ENCODE assay signal across 1 cellular context in genomic region chr2:54497738-54498680, GRCh38.
A peak's percentile ranks its signal among the peaks of the same experiment; 100 is the strongest.
TF ChIP-seq lines count a peak whose summit lies in the region.

No MANE protein-coding gene starts in this region.

TF ChIP-seq in HepG2, 621 proteins besides CTCF, POLR2A, EP300 and RAD21 (continued from another document and continues in another):
- TF ChIP-seq, protein P1, sequence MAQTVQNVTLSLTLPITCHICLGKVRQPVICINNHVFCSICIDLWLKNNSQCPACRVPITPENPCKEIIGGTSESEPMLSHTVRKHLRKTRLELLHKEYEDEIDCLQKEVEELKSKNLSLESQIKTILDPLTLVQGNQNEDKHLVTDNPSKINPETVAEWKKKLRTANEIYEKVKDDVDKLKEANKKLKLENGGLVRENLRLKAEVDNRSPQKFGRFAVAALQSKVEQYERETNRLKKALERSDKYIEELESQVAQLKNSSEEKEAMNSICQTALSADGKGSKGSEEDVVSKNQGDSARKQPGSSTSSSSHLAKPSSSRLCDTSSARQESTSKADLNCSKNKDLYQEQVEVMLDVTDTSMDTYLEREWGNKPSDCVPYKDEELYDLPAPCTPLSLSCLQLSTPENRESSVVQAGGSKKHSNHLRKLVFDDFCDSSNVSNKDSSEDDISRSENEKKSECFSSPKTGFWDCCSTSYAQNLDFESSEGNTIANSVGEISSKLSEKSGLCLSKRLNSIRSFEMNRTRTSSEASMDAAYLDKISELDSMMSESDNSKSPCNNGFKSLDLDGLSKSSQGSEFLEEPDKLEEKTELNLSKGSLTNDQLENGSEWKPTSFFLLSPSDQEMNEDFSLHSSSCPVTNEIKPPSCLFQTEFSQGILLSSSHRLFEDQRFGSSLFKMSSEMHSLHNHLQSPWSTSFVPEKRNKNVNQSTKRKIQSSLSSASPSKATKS (CRISPR knock-in tag; IDR thresholded peaks at IDR 0.05) = no peak
- no peak for TF ChIP-seq ZNF543 (CRISPR knock-in tag; IDR thresholded peaks at IDR 0.05)
- no peak for TF ChIP-seq ZNF547 (CRISPR knock-in tag; IDR thresholded peaks at IDR 0.05)
- TF ChIP-seq, protein P2, sequence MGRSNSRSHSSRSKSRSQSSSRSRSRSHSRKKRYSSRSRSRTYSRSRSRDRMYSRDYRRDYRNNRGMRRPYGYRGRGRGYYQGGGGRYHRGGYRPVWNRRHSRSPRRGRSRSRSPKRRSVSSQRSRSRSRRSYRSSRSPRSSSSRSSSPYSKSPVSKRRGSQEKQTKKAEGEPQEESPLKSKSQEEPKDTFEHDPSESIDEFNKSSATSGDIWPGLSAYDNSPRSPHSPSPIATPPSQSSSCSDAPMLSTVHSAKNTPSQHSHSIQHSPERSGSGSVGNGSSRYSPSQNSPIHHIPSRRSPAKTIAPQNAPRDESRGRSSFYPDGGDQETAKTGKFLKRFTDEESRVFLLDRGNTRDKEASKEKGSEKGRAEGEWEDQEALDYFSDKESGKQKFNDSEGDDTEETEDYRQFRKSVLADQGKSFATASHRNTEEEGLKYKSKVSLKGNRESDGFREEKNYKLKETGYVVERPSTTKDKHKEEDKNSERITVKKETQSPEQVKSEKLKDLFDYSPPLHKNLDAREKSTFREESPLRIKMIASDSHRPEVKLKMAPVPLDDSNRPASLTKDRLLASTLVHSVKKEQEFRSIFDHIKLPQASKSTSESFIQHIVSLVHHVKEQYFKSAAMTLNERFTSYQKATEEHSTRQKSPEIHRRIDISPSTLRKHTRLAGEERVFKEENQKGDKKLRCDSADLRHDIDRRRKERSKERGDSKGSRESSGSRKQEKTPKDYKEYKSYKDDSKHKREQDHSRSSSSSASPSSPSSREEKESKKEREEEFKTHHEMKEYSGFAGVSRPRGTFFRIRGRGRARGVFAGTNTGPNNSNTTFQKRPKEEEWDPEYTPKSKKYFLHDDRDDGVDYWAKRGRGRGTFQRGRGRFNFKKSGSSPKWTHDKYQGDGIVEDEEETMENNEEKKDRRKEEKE (IDR thresholded peaks at IDR 0.05) = no peak
- TF ChIP-seq ZNF12 (CRISPR knock-in tag; IDR thresholded peaks at IDR 0.05) = 0 out of 2 replicates have a peak, but pooled peaks have one; percentile 0
- TF ChIP-seq ZBTB1 (CRISPR knock-in tag; IDR thresholded peaks at IDR 0.05; ENCODE audit: borderline replicate concordance) = no peak
- TF ChIP-seq ZUFSP (CRISPR knock-in tag; IDR thresholded peaks at IDR 0.05; ENCODE audit: borderline replicate concordance) = no peak
- TF ChIP-seq NFE2 (CRISPR knock-in tag; IDR thresholded peaks at IDR 0.05) = no peak
- no peak for TF ChIP-seq MATR3 (CRISPR knock-in tag; IDR thresholded peaks at IDR 0.05)
- peak; percentile 67 for TF ChIP-seq ISL2 (CRISPR knock-in tag; IDR thresholded peaks at IDR 0.05)
- TF ChIP-seq ZNF256 (CRISPR knock-in tag; conservative IDR thresholded peaks at IDR 0.05) = no peak
- no peak for TF ChIP-seq KAT8 (CRISPR knock-in tag; IDR thresholded peaks at IDR 0.05)
- TF ChIP-seq PHF20 (CRISPR knock-in tag; IDR thresholded peaks at IDR 0.05) = no peak
- no peak for TF ChIP-seq MZF1 (CRISPR knock-in tag; IDR thresholded peaks at IDR 0.05; ENCODE audit: borderline replicate concordance)
- TF ChIP-seq, protein P3, sequence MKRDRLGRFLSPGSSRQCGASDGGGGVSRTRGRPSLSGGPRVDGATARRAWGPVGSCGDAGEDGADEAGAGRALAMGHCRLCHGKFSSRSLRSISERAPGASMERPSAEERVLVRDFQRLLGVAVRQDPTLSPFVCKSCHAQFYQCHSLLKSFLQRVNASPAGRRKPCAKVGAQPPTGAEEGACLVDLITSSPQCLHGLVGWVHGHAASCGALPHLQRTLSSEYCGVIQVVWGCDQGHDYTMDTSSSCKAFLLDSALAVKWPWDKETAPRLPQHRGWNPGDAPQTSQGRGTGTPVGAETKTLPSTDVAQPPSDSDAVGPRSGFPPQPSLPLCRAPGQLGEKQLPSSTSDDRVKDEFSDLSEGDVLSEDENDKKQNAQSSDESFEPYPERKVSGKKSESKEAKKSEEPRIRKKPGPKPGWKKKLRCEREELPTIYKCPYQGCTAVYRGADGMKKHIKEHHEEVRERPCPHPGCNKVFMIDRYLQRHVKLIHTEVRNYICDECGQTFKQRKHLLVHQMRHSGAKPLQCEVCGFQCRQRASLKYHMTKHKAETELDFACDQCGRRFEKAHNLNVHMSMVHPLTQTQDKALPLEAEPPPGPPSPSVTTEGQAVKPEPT (CRISPR knock-in tag; IDR thresholded peaks at IDR 0.05; ENCODE audit: low read depth) = no peak
- TF ChIP-seq THAP7 (CRISPR knock-in tag; IDR thresholded peaks at IDR 0.05) = no peak
- TF ChIP-seq SP2 (CRISPR knock-in tag; IDR thresholded peaks at IDR 0.05) = no peak
- TF ChIP-seq ZNF33B (CRISPR knock-in tag; IDR thresholded peaks at IDR 0.05) = no peak
- TF ChIP-seq RXRA (CRISPR knock-in tag; IDR thresholded peaks at IDR 0.05) = no peak
- TF ChIP-seq MED1 (CRISPR knock-in tag; IDR thresholded peaks at IDR 0.05) = 0 out of 2 replicates have a peak, but pooled peaks have one; percentile 2
- no peak for TF ChIP-seq NR1H2 (CRISPR knock-in tag; IDR thresholded peaks at IDR 0.05; ENCODE audit: borderline replicate concordance, low read depth)
- no peak for TF ChIP-seq ZNF24 (IDR thresholded peaks at IDR 0.05)
- TF ChIP-seq ZNF432 (CRISPR knock-in tag; IDR thresholded peaks at IDR 0.05; ENCODE audit: borderline replicate concordance) = no peak
- no peak for TF ChIP-seq AGO1 (IDR thresholded peaks at IDR 0.05; ENCODE audit: low read depth, low read length, poor library complexity, severe bottlenecking)
- TF ChIP-seq, protein P4, sequence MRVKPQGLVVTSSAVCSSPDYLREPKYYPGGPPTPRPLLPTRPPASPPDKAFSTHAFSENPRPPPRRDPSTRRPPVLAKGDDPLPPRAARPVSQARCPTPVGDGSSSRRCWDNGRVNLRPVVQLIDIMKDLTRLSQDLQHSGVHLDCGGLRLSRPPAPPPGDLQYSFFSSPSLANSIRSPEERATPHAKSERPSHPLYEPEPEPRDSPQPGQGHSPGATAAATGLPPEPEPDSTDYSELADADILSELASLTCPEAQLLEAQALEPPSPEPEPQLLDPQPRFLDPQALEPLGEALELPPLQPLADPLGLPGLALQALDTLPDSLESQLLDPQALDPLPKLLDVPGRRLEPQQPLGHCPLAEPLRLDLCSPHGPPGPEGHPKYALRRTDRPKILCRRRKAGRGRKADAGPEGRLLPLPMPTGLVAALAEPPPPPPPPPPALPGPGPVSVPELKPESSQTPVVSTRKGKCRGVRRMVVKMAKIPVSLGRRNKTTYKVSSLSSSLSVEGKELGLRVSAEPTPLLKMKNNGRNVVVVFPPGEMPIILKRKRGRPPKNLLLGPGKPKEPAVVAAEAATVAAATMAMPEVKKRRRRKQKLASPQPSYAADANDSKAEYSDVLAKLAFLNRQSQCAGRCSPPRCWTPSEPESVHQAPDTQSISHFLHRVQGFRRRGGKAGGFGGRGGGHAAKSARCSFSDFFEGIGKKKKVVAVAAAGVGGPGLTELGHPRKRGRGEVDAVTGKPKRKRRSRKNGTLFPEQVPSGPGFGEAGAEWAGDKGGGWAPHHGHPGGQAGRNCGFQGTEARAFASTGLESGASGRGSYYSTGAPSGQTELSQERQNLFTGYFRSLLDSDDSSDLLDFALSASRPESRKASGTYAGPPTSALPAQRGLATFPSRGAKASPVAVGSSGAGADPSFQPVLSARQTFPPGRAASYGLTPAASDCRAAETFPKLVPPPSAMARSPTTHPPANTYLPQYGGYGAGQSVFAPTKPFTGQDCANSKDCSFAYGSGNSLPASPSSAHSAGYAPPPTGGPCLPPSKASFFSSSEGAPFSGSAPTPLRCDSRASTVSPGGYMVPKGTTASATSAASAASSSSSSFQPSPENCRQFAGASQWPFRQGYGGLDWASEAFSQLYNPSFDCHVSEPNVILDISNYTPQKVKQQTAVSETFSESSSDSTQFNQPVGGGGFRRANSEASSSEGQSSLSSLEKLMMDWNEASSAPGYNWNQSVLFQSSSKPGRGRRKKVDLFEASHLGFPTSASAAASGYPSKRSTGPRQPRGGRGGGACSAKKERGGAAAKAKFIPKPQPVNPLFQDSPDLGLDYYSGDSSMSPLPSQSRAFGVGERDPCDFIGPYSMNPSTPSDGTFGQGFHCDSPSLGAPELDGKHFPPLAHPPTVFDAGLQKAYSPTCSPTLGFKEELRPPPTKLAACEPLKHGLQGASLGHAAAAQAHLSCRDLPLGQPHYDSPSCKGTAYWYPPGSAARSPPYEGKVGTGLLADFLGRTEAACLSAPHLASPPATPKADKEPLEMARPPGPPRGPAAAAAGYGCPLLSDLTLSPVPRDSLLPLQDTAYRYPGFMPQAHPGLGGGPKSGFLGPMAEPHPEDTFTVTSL (CRISPR knock-in tag; IDR thresholded peaks at IDR 0.05; ENCODE audit: borderline replicate concordance) = peak; percentile 55; the same call in 1 of the 2 replicates
- TF ChIP-seq CEBPG (CRISPR knock-in tag; IDR thresholded peaks at IDR 0.05) = no peak
- no peak for TF ChIP-seq CBX2 (IDR thresholded peaks at IDR 0.05; ENCODE audit: low read depth, low read length)
- TF ChIP-seq CBX2 (CRISPR knock-in tag; IDR thresholded peaks at IDR 0.05; ENCODE audit: low read depth) = no peak
- TF ChIP-seq CENPT (CRISPR knock-in tag; IDR thresholded peaks at IDR 0.05; ENCODE audit: low read depth) = no peak
- TF ChIP-seq FOXP1 (IDR thresholded peaks at IDR 0.05) = no peak
- TF ChIP-seq FOXP1 (CRISPR knock-in tag; IDR thresholded peaks at IDR 0.05) = no peak
- no peak for TF ChIP-seq FOXM1 (CRISPR knock-in tag; IDR thresholded peaks at IDR 0.05)
- no peak for TF ChIP-seq KDM5B (CRISPR knock-in tag; IDR thresholded peaks at IDR 0.05; ENCODE audit: borderline replicate concordance)
- TF ChIP-seq NCOA1 (CRISPR knock-in tag; IDR thresholded peaks at IDR 0.05) = no peak
- no peak for TF ChIP-seq SIX4 (CRISPR knock-in tag; IDR thresholded peaks at IDR 0.05)
- no peak for TF ChIP-seq PHF8 (CRISPR knock-in tag; IDR thresholded peaks at IDR 0.05)
- no peak for TF ChIP-seq EED (CRISPR knock-in tag; IDR thresholded peaks at IDR 0.05)
- TF ChIP-seq THRA (CRISPR knock-in tag; IDR thresholded peaks at IDR 0.05; ENCODE audit: borderline replicate concordance) = peak; percentile 29; the same call in 1 of the 2 replicates
- TF ChIP-seq CBX5 (CRISPR knock-in tag; IDR thresholded peaks at IDR 0.05; ENCODE audit: borderline replicate concordance) = no peak
- TF ChIP-seq, protein P5, sequence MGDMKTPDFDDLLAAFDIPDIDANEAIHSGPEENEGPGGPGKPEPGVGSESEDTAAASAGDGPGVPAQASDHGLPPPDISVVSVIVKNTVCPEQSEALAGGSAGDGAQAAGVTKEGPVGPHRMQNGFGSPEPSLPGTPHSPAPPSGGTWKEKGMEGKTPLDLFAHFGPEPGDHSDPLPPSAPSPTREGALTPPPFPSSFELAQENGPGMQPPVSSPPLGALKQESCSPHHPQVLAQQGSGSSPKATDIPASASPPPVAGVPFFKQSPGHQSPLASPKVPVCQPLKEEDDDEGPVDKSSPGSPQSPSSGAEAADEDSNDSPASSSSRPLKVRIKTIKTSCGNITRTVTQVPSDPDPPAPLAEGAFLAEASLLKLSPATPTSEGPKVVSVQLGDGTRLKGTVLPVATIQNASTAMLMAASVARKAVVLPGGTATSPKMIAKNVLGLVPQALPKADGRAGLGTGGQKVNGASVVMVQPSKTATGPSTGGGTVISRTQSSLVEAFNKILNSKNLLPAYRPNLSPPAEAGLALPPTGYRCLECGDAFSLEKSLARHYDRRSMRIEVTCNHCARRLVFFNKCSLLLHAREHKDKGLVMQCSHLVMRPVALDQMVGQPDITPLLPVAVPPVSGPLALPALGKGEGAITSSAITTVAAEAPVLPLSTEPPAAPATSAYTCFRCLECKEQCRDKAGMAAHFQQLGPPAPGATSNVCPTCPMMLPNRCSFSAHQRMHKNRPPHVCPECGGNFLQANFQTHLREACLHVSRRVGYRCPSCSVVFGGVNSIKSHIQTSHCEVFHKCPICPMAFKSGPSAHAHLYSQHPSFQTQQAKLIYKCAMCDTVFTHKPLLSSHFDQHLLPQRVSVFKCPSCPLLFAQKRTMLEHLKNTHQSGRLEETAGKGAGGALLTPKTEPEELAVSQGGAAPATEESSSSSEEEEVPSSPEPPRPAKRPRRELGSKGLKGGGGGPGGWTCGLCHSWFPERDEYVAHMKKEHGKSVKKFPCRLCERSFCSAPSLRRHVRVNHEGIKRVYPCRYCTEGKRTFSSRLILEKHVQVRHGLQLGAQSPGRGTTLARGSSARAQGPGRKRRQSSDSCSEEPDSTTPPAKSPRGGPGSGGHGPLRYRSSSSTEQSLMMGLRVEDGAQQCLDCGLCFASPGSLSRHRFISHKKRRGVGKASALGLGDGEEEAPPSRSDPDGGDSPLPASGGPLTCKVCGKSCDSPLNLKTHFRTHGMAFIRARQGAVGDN (CRISPR knock-in tag; IDR thresholded peaks at IDR 0.05) = no peak
- TF ChIP-seq, protein P6, sequence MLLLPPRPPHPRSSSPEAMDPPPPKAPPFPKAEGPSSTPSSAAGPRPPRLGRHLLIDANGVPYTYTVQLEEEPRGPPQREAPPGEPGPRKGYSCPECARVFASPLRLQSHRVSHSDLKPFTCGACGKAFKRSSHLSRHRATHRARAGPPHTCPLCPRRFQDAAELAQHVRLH (CRISPR knock-in tag; IDR thresholded peaks at IDR 0.05; ENCODE audit: borderline replicate concordance, low read depth) = peak; percentile 58; the same call in 1 of the 2 replicates
- TF ChIP-seq REL (CRISPR knock-in tag; conservative IDR thresholded peaks at IDR 0.05) = no peak
- no peak for TF ChIP-seq ZNF563 (CRISPR knock-in tag; IDR thresholded peaks at IDR 0.05)
- no peak for TF ChIP-seq DDIT3 (CRISPR knock-in tag; IDR thresholded peaks at IDR 0.05)
- no peak for TF ChIP-seq JUND (CRISPR knock-in tag; IDR thresholded peaks at IDR 0.05)
